In the genomic region with DNA sequence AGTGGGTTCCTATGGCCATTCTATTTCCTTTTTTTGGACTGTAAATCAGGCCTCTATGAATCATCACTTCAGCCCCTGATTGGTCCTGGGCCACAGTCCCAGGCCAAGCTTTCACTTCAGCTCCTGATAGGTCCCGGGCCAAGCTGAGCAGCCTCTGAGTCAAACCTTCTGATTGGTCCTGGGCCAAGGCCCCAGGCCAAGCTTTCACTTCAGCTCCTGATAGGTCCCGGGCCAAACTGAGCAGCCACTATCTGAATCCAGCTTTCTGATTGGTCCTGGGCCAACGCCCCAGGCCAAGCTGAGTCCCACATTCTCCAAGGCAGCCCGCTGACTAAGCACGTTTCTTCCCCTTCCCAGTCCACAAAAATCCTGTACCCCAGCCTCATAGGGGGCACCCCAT, we compare ENCODE assay signal across 30 cellular contexts.
"Had no signal": no experiment of that assay in that cellular context is flagged by ENCODE, and none has a peak within 500 bp of the region (broad histone marks: within the 10 kb centered on the region; RNA-seq: fewer than 3 reads in every experiment).

No MANE protein-coding gene starts in this region.

- H3K9me2 ChIP-seq: SK-N-SH had no signal

- H3K9me3 ChIP-seq: body of pancreas, SJCRH30 had no signal

- H3K27ac Mint-ChIP-seq: activated B cell treated with CpG ODN at 0.5 μM for 24 hours; activated CD4-positive, alpha-beta memory T cell treated with anti-CD3 and anti-CD28 coated beads for 36 hours; activated CD4-positive, alpha-beta T cell treated with anti-CD3 and anti-CD28 coated beads, Interleukin-2, amount 10 ng/mL, durations not matched to agents 7 days and 5 days; activated naive CD4-positive, alpha-beta T cell treated with anti-CD3 and anti-CD28 coated beads, Interleukin-2, amount 50 U/mL, for 72 hours; activated naive CD8-positive, alpha-beta T cell treated with anti-CD3 and anti-CD28 coated beads, Interleukin-2, amount 50 U/mL, for 24 hours had no signal

- H3K4me1 Mint-ChIP-seq: activated B cell treated with CpG ODN at 0.5 μM for 24 hours; activated CD4-positive, alpha-beta T cell treated with anti-CD3 and anti-CD28 coated beads, Interleukin-2, amount 10 ng/mL, durations not matched to agents 7 days and 5 days; activated naive CD8-positive, alpha-beta T cell treated with anti-CD3 and anti-CD28 coated beads, Interleukin-2, amount 50 U/mL, for 24 hours had no signal

- H3K36me3 ChIP-seq: ascending aorta, SJCRH30 had no signal

- H3K4me3 Mint-ChIP-seq: activated B cell treated with CpG ODN at 0.5 μM for 24 hours; activated CD4-positive, alpha-beta memory T cell treated with anti-CD3 and anti-CD28 coated beads for 36 hours; activated CD4-positive, alpha-beta T cell treated with anti-CD3 and anti-CD28 coated beads, Interleukin-2, amount 10 ng/mL, durations not matched to agents 7 days and 5 days; activated naive CD8-positive, alpha-beta T cell treated with anti-CD3 and anti-CD28 coated beads, Interleukin-2, amount 50 U/mL, for 24 hours; activated T-cell treated with anti-CD3 and anti-CD28 coated beads, Interleukin-2, amount 50 U/mL, for 4 hours had no signal

- H3K27ac ChIP-seq: ascending aorta, body of pancreas, SJCRH30 had no signal

- H3K4me1 ChIP-seq: ascending aorta, body of pancreas, SJCRH30 had no signal

- DNase-seq: activated B cell treated with CpG ODN at 0.5 μM for 24 hours; activated CD4-positive, alpha-beta memory T cell treated with anti-CD3 and anti-CD28 coated beads for 36 hours; activated CD4-positive, alpha-beta T cell treated with anti-CD3 and anti-CD28 coated beads for 1 hour; activated CD4-positive, alpha-beta T cell treated with anti-CD3 and anti-CD28 coated beads, Interleukin-2, amount 10 ng/mL, durations not matched to agents 7 days and 5 days; activated CD8-positive, alpha-beta memory T cell treated with anti-CD3 and anti-CD28 coated beads for 24 hours; activated effector memory CD4-positive, alpha-beta T cell treated with anti-CD3 and anti-CD28 coated beads, Interleukin-2, amount 50 U/mL, for 16 hours; activated naive CD4-positive, alpha-beta T cell treated with Interleukin-2 at 50 U/mL for 16 hours; activated naive CD8-positive, alpha-beta T cell treated with anti-CD3 and anti-CD28 coated beads, Interleukin-2, amount 50 U/mL, for 24 hours; activated T-cell treated with anti-CD3 and anti-CD28 coated beads, Interleukin-2, amount 50 U/mL, for 4 hours; amniotic stem cell; body of pancreas; central memory CD4-positive, alpha-beta T cell; Kasumi-1; MV-4-11; NCI-H1105; NCI-H1436; NCI-H1694 treated with DMSO at 0.1 percent for 48 hours; NCI-H2029 treated with DMSO at 0.1 percent for 48 hours; NCI-H510A treated with DMSO at 0.1 percent for 48 hours; NCI-H69; NK-92 treated with Interleukin-12 subunit alpha and Interleukin-12 subunit beta, amount 100 ng/mL, for 24 hours; OCI-M1; RPMI8226; SK-N-SH; T-helper 1 cell had no signal

- H3K36me3 Mint-ChIP-seq: activated CD4-positive, alpha-beta memory T cell treated with anti-CD3 and anti-CD28 coated beads for 36 hours had no signal

- H3K27me3 Mint-ChIP-seq: activated B cell treated with CpG ODN at 0.5 μM for 24 hours; activated CD4-positive, alpha-beta memory T cell treated with anti-CD3 and anti-CD28 coated beads for 36 hours; activated CD4-positive, alpha-beta T cell treated with anti-CD3 and anti-CD28 coated beads, Interleukin-2, amount 10 ng/mL, durations not matched to agents 7 days and 5 days; activated naive CD8-positive, alpha-beta T cell treated with anti-CD3 and anti-CD28 coated beads, Interleukin-2, amount 50 U/mL, for 24 hours had no signal

- ATAC-seq: activated naive CD4-positive, alpha-beta T cell treated with anti-CD3 and anti-CD28 coated beads, Interleukin-2, amount 50 U/mL, for 72 hours; activated naive CD8-positive, alpha-beta T cell treated with anti-CD3 and anti-CD28 coated beads, Interleukin-2, amount 50 U/mL, for 24 hours; activated T-cell treated with anti-CD3 and anti-CD28 coated beads, Interleukin-2, amount 50 U/mL, for 4 hours; body of pancreas; Panc1; Right ventricle myocardium inferior had no signal

- H3K4me2 ChIP-seq: SK-N-SH had no signal

- H3K27me3 ChIP-seq: ascending aorta, body of pancreas, SJCRH30 had no signal

- H3K4me3 ChIP-seq: ascending aorta, body of pancreas, SJCRH30 had no signal
